ENCODE assay signal across 10 cellular contexts in the genomic region with DNA sequence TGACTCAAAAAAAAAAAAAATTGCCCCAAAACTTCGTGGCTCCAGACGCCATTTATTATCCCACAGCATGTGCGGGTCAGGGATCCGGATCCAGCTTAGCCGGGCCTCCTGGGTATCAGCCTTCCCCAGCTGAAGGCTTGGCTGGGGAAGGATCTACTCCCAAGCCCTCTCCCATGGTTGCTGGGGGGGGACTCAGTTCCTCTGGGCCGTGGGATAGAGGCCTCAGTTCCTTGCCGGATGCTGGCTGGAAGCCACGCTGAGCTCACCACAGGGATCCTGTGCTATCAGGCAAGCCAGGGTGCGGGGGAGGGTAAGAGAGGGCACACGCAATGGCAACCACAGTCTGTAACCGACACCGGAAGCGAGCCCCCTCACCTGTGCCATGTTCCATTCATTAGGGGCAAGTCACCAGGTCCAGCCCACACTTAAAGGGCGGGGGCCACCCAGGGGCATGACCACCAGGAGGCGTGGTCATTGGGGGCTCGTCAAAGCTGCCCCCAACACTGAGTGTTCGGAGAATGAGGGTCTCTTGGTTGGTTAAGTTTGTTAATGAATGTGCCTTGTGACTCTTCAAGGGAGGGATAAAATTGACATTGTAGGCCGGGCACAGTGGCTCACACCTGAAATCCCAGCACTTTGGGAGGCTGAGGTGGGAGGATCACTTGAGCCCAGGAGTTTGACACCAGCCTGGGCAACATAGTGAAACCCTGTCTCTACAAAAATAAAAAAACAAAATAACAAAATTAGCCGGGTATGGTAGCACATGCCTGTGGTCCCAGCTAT.
DNase-seq lines count a peak whose midpoint lies in the region; ATAC-seq and TF ChIP-seq lines count a peak whose summit lies in the region.
"Had no signal": no experiment of that assay in that cellular context is flagged by ENCODE, and none has a peak within 500 bp of the region (broad histone marks: within the 10 kb centered on the region; RNA-seq: fewer than 3 reads in every experiment).

No MANE protein-coding gene starts in this region.

- no peak for ATAC-seq in GM19035 (IDR thresholded peaks at IDR 0.05; ENCODE audit: unreplicated experiment)

- DNase-seq in CD1c-positive myeloid dendritic cell (ENCODE audit: extremely low spot score) (peak; percentile 12), dermis blood vessel endothelial cell (peak; percentile 88), NCI-H82 (lab: John Stamatoyannopoulos, UW) (no peak), germinal center (ENCODE audit: low spot score) (no peak), NCI-H510A (lab: John Stamatoyannopoulos, UW) (no peak)
- DNase-seq: mammary epithelial cell had no signal

- H3K27ac ChIP-seq in HUES6 (ENCODE audit: low read depth, low read length), result no peak overlapping the region

- no peaks in the 10 kb centered on the region for H3K36me3 ChIP-seq in HUES6 (ENCODE audit: control insufficient read depth, insufficient read depth, low read length)

- H3K27me3 ChIP-seq in HUES6 (ENCODE audit: control insufficient read depth, insufficient read depth, low read length), result no peaks in the 10 kb centered on the region

- peak overlapping the region; percentile 15; the same call in 1 of the 2 replicates for H3K4me3 ChIP-seq in HUES6 (ENCODE audit: low read depth, low read length)

- peaks cover 6% of the 10 kb centered on the region for H3K27me3 Mint-ChIP-seq in nephron (ENCODE audit: low read depth)
- H3K27me3 Mint-ChIP-seq: central memory CD8-positive, alpha-beta T cell had no signal

- H3K4me1 Mint-ChIP-seq in nephron, result peaks cover 22% of the 10 kb centered on the region
- H3K4me1 Mint-ChIP-seq: central memory CD8-positive, alpha-beta T cell had no signal

- H3K4me3 Mint-ChIP-seq in nephron, result no peak overlapping the region
- H3K4me3 Mint-ChIP-seq: central memory CD8-positive, alpha-beta T cell had no signal

- H3K36me3 Mint-ChIP-seq in nephron (ENCODE audit: low read depth), result no peaks in the 10 kb centered on the region

- TF ChIP-seq CTCF in nephron (IDR thresholded peaks at IDR 0.05; ENCODE audit: unreplicated experiment in 3 of 3), result no peak

- no peaks in the 10 kb centered on the region for H3K9me3 Mint-ChIP-seq in nephron
- H3K9me3 Mint-ChIP-seq: central memory CD8-positive, alpha-beta T cell had no signal

- peak overlapping the region; percentile 20 to 74 (median 54) for H3K27ac Mint-ChIP-seq in nephron

- H3K4me1 ChIP-seq in HUES6 (ENCODE audit: control insufficient read depth, insufficient read depth, low read length), result peaks cover 15% of the 10 kb centered on the region

- 0 out of 2 replicates have a peak, but pooled peaks cover 6% of the 10 kb centered on the region for H3K9me3 ChIP-seq in HUES6 (ENCODE audit: control insufficient read depth, insufficient read depth, low read depth, low read length)

- H3K9ac ChIP-seq in HUES6 (ENCODE audit: low read length), result peak overlapping the region; percentile 9

Comparison
In these comparisons a context has a peak if more than half of its experiments do, and no peak if none do; other contexts are left out.
1. DNase-seq: peak in CD1c-positive myeloid dendritic cell (single experiment) and dermis blood vessel endothelial cell (single experiment); none in NCI-H82 (single experiment), germinal center (single experiment) and NCI-H510A (single experiment).